2 cellular contexts compared by ENCODE assay signal in genomic region chr3:9669720-9670432, GRCh38.
TF ChIP-seq lines count a peak whose summit lies in the region.

No MANE protein-coding gene starts in this region.

TF ChIP-seq in IMR-90, 13 proteins besides CTCF, POLR2A, EP300 and RAD21:
- TF ChIP-seq SMC3 (IDR thresholded peaks at IDR 0.05; ENCODE audit: low read depth, low read length) (no peak), MAZ (IDR thresholded peaks at IDR 0.05; ENCODE audit: borderline replicate concordance, low read depth, low read length) (no peak), NFE2L2 (IDR thresholded peaks at IDR 0.05; ENCODE audit: low read depth, low read length) (no peak), FOS (IDR thresholded peaks at IDR 0.05; ENCODE audit: low read depth, low read length) (no peak), CEBPB (IDR thresholded peaks at IDR 0.05; ENCODE audit: low read depth, low read length) (no peak), CHD1 (IDR thresholded peaks at IDR 0.05; ENCODE audit: low read depth, low read length) (no peak), BHLHE40 (IDR thresholded peaks at IDR 0.05; ENCODE audit: low read depth, low read length) (no peak), USF2 (IDR thresholded peaks at IDR 0.05; ENCODE audit: low read depth, low read length) (no peak), MAFK (IDR thresholded peaks at IDR 0.05; ENCODE audit: low read depth, low read length) (no peak), MXI1 (IDR thresholded peaks at IDR 0.05; ENCODE audit: borderline replicate concordance, low read depth, low read length) (no peak), RCOR1 (IDR thresholded peaks at IDR 0.05; ENCODE audit: insufficient replicate concordance, low read length) (no peak), ELK1 (IDR thresholded peaks at IDR 0.05; ENCODE audit: borderline replicate concordance, low read depth, low read length) (no peak), RFX5 (IDR thresholded peaks at IDR 0.05; ENCODE audit: low read depth, low read length) (no peak)

TF ChIP-seq in endothelial cell of umbilical vein, 7 proteins besides CTCF, POLR2A, EP300 and RAD21:
- no peak for TF ChIP-seq FOS (IDR thresholded peaks at IDR 0.05; ENCODE audit: borderline replicate concordance, insufficient read depth, low read length)
- TF ChIP-seq GATA2 (IDR thresholded peaks at IDR 0.05; ENCODE audit: insufficient read depth, insufficient read length, low read depth, low read length) = no peak
- TF ChIP-seq MAX (IDR thresholded peaks at IDR 0.05; ENCODE audit: insufficient read depth, insufficient read length) = no peak
- TF ChIP-seq MYC (IDR thresholded peaks at IDR 0.05; ENCODE audit: low read depth, low read length) = no peak
- TF ChIP-seq JUN (IDR thresholded peaks at IDR 0.05; ENCODE audit: borderline replicate concordance, insufficient read depth, insufficient read length, low read depth) = no peak
- TF ChIP-seq POLR2AphosphoS5 (IDR thresholded peaks at IDR 0.05; ENCODE audit: insufficient read depth, low read depth, low read length) = no peak
- no peak for TF ChIP-seq EZH2 (IDR thresholded peaks at IDR 0.05; ENCODE audit: borderline replicate concordance, low read depth, low read length, severe bottlenecking)
TF ChIP-seq in endothelial cell of umbilical vein: peak in this region for 0.
